Comparison of ENCODE assay signal across 1 cellular context in genomic region chr1:65420590-65421340, GRCh38.
TF ChIP-seq lines count a peak whose summit lies in the region.

TSS of gene LEPR (plus strand) at chr1:65420668. CDS start at chr1:65565566, 144,898 bp downstream.
A gene with protein sequence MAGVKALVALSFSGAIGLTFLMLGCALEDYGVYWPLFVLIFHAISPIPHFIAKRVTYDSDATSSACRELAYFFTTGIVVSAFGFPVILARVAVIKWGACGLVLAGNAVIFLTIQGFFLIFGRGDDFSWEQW (plus strand): TSS chr1:65420668. CDS start chr1:65420725, 57 bp downstream.

TF ChIP-seq in GM12878, 131 proteins besides CTCF, POLR2A, EP300 and RAD21 (continued from another document and continues in another):
- TF ChIP-seq ELK1 (IDR thresholded peaks at IDR 0.05; ENCODE audit: low read depth, low read length) = 0 out of 2 replicates have a peak, but pooled peaks have one; percentile 6
- TF ChIP-seq, protein P1, sequence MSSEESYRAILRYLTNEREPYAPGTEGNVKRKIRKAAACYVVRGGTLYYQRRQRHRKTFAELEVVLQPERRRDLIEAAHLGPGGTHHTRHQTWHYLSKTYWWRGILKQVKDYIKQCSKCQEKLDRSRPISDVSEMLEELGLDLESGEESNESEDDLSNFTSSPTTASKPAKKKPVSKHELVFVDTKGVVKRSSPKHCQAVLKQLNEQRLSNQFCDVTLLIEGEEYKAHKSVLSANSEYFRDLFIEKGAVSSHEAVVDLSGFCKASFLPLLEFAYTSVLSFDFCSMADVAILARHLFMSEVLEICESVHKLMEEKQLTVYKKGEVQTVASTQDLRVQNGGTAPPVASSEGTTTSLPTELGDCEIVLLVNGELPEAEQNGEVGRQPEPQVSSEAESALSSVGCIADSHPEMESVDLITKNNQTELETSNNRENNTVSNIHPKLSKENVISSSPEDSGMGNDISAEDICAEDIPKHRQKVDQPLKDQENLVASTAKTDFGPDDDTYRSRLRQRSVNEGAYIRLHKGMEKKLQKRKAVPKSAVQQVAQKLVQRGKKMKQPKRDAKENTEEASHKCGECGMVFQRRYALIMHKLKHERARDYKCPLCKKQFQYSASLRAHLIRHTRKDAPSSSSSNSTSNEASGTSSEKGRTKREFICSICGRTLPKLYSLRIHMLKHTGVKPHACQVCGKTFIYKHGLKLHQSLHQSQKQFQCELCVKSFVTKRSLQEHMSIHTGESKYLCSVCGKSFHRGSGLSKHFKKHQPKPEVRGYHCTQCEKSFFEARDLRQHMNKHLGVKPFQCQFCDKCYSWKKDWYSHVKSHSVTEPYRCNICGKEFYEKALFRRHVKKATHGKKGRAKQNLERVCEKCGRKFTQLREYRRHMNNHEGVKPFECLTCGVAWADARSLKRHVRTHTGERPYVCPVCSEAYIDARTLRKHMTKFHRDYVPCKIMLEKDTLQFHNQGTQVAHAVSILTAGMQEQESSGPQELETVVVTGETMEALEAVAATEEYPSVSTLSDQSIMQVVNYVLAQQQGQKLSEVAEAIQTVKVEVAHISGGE (CRISPR knock-in tag; IDR thresholded peaks at IDR 0.05) = peak; percentile 77
- TF ChIP-seq, protein P2, sequence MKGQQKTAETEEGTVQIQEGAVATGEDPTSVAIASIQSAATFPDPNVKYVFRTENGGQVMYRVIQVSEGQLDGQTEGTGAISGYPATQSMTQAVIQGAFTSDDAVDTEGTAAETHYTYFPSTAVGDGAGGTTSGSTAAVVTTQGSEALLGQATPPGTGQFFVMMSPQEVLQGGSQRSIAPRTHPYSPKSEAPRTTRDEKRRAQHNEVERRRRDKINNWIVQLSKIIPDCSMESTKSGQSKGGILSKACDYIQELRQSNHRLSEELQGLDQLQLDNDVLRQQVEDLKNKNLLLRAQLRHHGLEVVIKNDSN (IDR thresholded peaks at IDR 0.05; ENCODE audit: borderline replicate concordance, extremely low read length, insufficient read depth, low read depth, low read length) = no peak
- no peak for TF ChIP-seq CBFB (IDR thresholded peaks at IDR 0.05; ENCODE audit: low read depth)
- no peak for TF ChIP-seq SIX5 (IDR thresholded peaks at IDR 0.05; ENCODE audit: low read depth, low read length, severe bottlenecking)
- TF ChIP-seq, protein P3, sequence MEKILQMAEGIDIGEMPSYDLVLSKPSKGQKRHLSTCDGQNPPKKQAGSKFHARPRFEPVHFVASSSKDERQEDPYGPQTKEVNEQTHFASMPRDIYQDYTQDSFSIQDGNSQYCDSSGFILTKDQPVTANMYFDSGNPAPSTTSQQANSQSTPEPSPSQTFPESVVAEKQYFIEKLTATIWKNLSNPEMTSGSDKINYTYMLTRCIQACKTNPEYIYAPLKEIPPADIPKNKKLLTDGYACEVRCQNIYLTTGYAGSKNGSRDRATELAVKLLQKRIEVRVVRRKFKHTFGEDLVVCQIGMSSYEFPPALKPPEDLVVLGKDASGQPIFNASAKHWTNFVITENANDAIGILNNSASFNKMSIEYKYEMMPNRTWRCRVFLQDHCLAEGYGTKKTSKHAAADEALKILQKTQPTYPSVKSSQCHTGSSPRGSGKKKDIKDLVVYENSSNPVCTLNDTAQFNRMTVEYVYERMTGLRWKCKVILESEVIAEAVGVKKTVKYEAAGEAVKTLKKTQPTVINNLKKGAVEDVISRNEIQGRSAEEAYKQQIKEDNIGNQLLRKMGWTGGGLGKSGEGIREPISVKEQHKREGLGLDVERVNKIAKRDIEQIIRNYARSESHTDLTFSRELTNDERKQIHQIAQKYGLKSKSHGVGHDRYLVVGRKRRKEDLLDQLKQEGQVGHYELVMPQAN (conservative IDR thresholded peaks at IDR 0.05) = 0 out of 2 replicates have a peak, but pooled peaks have one; percentile 66
- TF ChIP-seq KLF5 (IDR thresholded peaks at IDR 0.05; ENCODE audit: partially characterized antibody) = peak; percentile 63
- peak; percentile 37 for TF ChIP-seq NBN (IDR thresholded peaks at IDR 0.05)
- peak; percentile 87 for TF ChIP-seq RB1 (IDR thresholded peaks at IDR 0.05; ENCODE audit: borderline replicate concordance)
- peak; percentile 59; the same call in 1 of the 2 replicates for TF ChIP-seq GABPA (IDR thresholded peaks at IDR 0.05; ENCODE audit: low read depth)
- TF ChIP-seq HCFC1 (IDR thresholded peaks at IDR 0.05; ENCODE audit: low read length) = peak; percentile 46; the same call in 1 of the 2 replicates
- no peak for TF ChIP-seq HDAC2 (IDR thresholded peaks at IDR 0.05)
- peak; percentile 46; the same call in 1 of the 2 replicates for TF ChIP-seq TAF1 (IDR thresholded peaks at IDR 0.05; ENCODE audit: borderline replicate concordance, low read depth, low read length)
- peak; percentile 42 for TF ChIP-seq MLLT1 (IDR thresholded peaks at IDR 0.05)
- TF ChIP-seq BHLHE40 (IDR thresholded peaks at IDR 0.05; ENCODE audit: borderline replicate concordance in 1 of 2, low read depth in 2 of 2, low read length in 1 of 2) = peak in 1 of 2 experiments; percentile 40; a peak in 1 of 4 replicates
- TF ChIP-seq MAX (IDR thresholded peaks at IDR 0.05; ENCODE audit: low read depth, low read length) = no peak
- TF ChIP-seq HDAC6 (IDR thresholded peaks at IDR 0.05; ENCODE audit: unreplicated experiment) = peak; percentile 43
- TF ChIP-seq CBX5 (IDR thresholded peaks at IDR 0.05; ENCODE audit: low read depth) = 0 out of 2 replicates have a peak, but pooled peaks have one; percentile 18
- TF ChIP-seq, protein P4, sequence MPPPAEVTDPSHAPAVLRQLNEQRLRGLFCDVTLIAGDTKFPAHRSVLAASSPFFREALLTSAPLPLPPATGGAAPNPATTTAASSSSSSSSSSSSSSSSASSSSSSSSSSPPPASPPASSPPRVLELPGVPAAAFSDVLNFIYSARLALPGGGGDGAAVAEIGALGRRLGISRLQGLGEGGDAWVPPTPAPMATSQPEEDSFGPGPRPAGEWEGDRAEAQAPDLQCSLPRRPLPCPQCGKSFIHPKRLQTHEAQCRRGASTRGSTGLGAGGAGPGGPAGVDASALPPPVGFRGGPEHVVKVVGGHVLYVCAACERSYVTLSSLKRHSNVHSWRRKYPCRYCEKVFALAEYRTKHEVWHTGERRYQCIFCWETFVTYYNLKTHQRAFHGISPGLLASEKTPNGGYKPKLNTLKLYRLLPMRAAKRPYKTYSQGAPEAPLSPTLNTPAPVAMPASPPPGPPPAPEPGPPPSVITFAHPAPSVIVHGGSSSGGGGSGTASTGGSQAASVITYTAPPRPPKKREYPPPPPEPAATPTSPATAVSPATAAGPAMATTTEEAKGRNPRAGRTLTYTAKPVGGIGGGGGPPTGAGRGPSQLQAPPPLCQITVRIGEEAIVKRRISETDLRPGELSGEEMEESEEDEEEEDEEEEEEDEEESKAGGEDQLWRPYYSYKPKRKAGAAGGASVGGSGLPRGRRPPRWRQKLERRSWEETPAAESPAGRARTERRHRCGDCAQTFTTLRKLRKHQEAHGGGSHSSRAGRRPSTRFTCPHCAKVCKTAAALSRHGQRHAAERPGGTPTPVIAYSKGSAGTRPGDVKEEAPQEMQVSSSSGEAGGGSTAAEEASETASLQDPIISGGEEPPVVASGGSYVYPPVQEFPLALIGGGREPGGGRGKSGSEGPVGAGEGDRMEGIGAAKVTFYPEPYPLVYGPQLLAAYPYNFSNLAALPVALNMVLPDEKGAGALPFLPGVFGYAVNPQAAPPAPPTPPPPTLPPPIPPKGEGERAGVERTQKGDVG (CRISPR knock-in tag; IDR thresholded peaks at IDR 0.05) = no peak
- TF ChIP-seq NRF1 (conservative IDR thresholded peaks at IDR 0.05; ENCODE audit: low read depth, low read length) = no peak
- peak; percentile 45 to 57; a peak in 3 of 4 replicates for TF ChIP-seq IKZF2 (IDR thresholded peaks at IDR 0.05)
- TF ChIP-seq EGR1 (IDR thresholded peaks at IDR 0.05; ENCODE audit: borderline replicate concordance in 1 of 2, low read depth in 2 of 2, low read length in 2 of 2) = 0 out of 3 replicates have a peak, but pooled peaks of 1 of the 2 experiments have one; percentile 27
- TF ChIP-seq GATAD2B (conservative IDR thresholded peaks at IDR 0.05; ENCODE audit: low read depth) = peak; percentile 95
- TF ChIP-seq, protein P5, sequence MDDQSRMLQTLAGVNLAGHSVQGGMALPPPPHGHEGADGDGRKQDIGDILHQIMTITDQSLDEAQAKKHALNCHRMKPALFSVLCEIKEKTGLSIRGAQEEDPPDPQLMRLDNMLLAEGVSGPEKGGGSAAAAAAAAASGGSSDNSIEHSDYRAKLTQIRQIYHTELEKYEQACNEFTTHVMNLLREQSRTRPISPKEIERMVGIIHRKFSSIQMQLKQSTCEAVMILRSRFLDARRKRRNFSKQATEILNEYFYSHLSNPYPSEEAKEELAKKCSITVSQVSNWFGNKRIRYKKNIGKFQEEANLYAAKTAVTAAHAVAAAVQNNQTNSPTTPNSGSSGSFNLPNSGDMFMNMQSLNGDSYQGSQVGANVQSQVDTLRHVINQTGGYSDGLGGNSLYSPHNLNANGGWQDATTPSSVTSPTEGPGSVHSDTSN (IDR thresholded peaks at IDR 0.05; ENCODE audit: insufficient replicate concordance, low read depth, low read length) = no peak
- peak; percentile 70; the same call in 1 of the 2 replicates for TF ChIP-seq POLR2AphosphoS5 (IDR thresholded peaks at IDR 0.05; ENCODE audit: low read length)
- TF ChIP-seq IKZF1 (conservative IDR thresholded peaks at IDR 0.05) = peak; percentile 85
- TF ChIP-seq ZNF207 (IDR thresholded peaks at IDR 0.05; ENCODE audit: borderline replicate concordance) = 0 out of 2 replicates have a peak, but pooled peaks have one; percentile 72
- TF ChIP-seq POLR2AphosphoS2 (IDR thresholded peaks at IDR 0.05; ENCODE audit: low read depth, low read length) = no peak
- TF ChIP-seq, protein P6, sequence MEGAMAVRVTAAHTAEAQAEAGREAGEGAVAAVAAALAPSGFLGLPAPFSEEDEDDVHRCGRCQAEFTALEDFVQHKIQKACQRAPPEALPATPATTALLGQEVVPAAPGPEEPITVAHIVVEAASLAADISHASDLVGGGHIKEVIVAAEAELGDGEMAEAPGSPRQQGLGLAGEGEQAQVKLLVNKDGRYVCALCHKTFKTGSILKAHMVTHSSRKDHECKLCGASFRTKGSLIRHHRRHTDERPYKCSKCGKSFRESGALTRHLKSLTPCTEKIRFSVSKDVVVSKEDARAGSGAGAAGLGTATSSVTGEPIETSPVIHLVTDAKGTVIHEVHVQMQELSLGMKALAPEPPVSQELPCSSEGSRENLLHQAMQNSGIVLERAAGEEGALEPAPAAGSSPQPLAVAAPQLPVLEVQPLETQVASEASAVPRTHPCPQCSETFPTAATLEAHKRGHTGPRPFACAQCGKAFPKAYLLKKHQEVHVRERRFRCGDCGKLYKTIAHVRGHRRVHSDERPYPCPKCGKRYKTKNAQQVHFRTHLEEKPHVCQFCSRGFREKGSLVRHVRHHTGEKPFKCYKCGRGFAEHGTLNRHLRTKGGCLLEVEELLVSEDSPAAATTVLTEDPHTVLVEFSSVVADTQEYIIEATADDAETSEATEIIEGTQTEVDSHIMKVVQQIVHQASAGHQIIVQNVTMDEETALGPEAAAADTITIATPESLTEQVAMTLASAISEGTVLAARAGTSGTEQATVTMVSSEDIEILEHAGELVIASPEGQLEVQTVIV (IDR thresholded peaks at IDR 0.05; ENCODE audit: borderline replicate concordance, partially characterized antibody) = peak; percentile 30
- 0 out of 2 replicates have a peak, but pooled peaks have one; percentile 12 for TF ChIP-seq HDGF (IDR thresholded peaks at IDR 0.05)
- TF ChIP-seq EED (IDR thresholded peaks at IDR 0.05; ENCODE audit: low read depth) = peak; percentile 19; the same call in 1 of the 2 replicates
- peak; percentile 79; the same call in 1 of the 2 replicates for TF ChIP-seq DPF2 (IDR thresholded peaks at IDR 0.05)
- TF ChIP-seq SMAD1 (IDR thresholded peaks at IDR 0.05; ENCODE audit: low read depth, partially characterized antibody) = no peak
- peak; percentile 65; the same call in 1 of the 2 replicates for TF ChIP-seq ZBTB40 (IDR thresholded peaks at IDR 0.05; ENCODE audit: borderline replicate concordance)
- 0 out of 2 replicates have a peak, but pooled peaks have one; percentile 60 for TF ChIP-seq PML (IDR thresholded peaks at IDR 0.05; ENCODE audit: low read length)
